Comparison of ENCODE assay signal across 1 cellular context in genomic region chr5:16418471-16418922, GRCh38.
TF ChIP-seq lines count a peak whose summit lies in the region.

No MANE protein-coding gene starts in this region.

TF ChIP-seq in K562, 482 proteins besides CTCF, POLR2A, EP300 and RAD21 (continued from another document and continues in another):
- TF ChIP-seq ZNF699 (CRISPR knock-in tag; IDR thresholded peaks at IDR 0.05; ENCODE audit: insufficient replicate concordance): no peak
- peak; percentile 99 for TF ChIP-seq MTA2 (IDR thresholded peaks at IDR 0.05; ENCODE audit: low read depth)
- TF ChIP-seq NRF1 (conservative IDR thresholded peaks at IDR 0.05 in 1 of 2, IDR thresholded peaks at IDR 0.05 in 1 of 2): peak in 1 of 2 experiments; percentile 36; a peak in 1 of 4 replicates
- no peak for TF ChIP-seq E4F1 (CRISPR knock-in tag; IDR thresholded peaks at IDR 0.05; ENCODE audit: borderline replicate concordance)
- TF ChIP-seq, protein P1, sequence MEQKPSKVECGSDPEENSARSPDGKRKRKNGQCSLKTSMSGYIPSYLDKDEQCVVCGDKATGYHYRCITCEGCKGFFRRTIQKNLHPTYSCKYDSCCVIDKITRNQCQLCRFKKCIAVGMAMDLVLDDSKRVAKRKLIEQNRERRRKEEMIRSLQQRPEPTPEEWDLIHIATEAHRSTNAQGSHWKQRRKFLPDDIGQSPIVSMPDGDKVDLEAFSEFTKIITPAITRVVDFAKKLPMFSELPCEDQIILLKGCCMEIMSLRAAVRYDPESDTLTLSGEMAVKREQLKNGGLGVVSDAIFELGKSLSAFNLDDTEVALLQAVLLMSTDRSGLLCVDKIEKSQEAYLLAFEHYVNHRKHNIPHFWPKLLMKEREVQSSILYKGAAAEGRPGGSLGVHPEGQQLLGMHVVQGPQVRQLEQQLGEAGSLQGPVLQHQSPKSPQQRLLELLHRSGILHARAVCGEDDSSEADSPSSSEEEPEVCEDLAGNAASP (IDR thresholded peaks at IDR 0.05): no peak
- TF ChIP-seq ZNF407 (IDR thresholded peaks at IDR 0.05; ENCODE audit: low read depth): no peak
- peak; percentile 75; the same call in 1 of the 2 replicates for TF ChIP-seq KLF1 (tag; IDR thresholded peaks at IDR 0.05)
- TF ChIP-seq EZH2 (IDR thresholded peaks at IDR 0.05; ENCODE audit: borderline replicate concordance, low read depth, low read length): no peak; the same call in 1 of the 2 replicates
- no peak for TF ChIP-seq ELF1 (tag; IDR thresholded peaks at IDR 0.05)
- no peak for TF ChIP-seq NFIX (CRISPR knock-in tag; IDR thresholded peaks at IDR 0.05; ENCODE audit: low read depth)
- TF ChIP-seq ZNF695 (CRISPR knock-in tag; IDR thresholded peaks at IDR 0.05): no peak
- TF ChIP-seq USF2 (CRISPR knock-in tag; IDR thresholded peaks at IDR 0.05): no peak
- 0 out of 2 replicates have a peak, but pooled peaks have one; percentile 54 for TF ChIP-seq NR4A1 (CRISPR knock-in tag; IDR thresholded peaks at IDR 0.05)
- peak; percentile 97 for TF ChIP-seq NR4A1 (tag; IDR thresholded peaks at IDR 0.05)
- TF ChIP-seq NR2C1 (IDR thresholded peaks at IDR 0.05): peak; percentile 45; the same call in 1 of the 2 replicates
- TF ChIP-seq NR2C1 (tag; IDR thresholded peaks at IDR 0.05): peak; percentile 67
- peak; percentile 75; the same call in 1 of the 2 replicates for TF ChIP-seq TOE1 (IDR thresholded peaks at IDR 0.05; ENCODE audit: borderline replicate concordance)
- no peak for TF ChIP-seq TOE1 (CRISPR knock-in tag; IDR thresholded peaks at IDR 0.05; ENCODE audit: borderline replicate concordance, low read depth)
- TF ChIP-seq, protein P2, sequence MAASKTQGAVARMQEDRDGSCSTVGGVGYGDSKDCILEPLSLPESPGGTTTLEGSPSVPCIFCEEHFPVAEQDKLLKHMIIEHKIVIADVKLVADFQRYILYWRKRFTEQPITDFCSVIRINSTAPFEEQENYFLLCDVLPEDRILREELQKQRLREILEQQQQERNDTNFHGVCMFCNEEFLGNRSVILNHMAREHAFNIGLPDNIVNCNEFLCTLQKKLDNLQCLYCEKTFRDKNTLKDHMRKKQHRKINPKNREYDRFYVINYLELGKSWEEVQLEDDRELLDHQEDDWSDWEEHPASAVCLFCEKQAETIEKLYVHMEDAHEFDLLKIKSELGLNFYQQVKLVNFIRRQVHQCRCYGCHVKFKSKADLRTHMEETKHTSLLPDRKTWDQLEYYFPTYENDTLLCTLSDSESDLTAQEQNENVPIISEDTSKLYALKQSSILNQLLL (CRISPR knock-in tag; IDR thresholded peaks at IDR 0.05; ENCODE audit: borderline replicate concordance): no peak
- no peak for TF ChIP-seq DDX20 (tag; IDR thresholded peaks at IDR 0.05; ENCODE audit: low read depth)
- no peak; the same call in 1 of the 2 replicates for TF ChIP-seq ZNF263 (CRISPR knock-in tag; IDR thresholded peaks at IDR 0.05; ENCODE audit: borderline replicate concordance)
- no peak for TF ChIP-seq ELF2 (CRISPR knock-in tag; IDR thresholded peaks at IDR 0.05)
- no peak for TF ChIP-seq FOS (IDR thresholded peaks at IDR 0.05; ENCODE audit: extremely low read depth, insufficient read length)
- peak; percentile 96 for TF ChIP-seq HLTF (IDR thresholded peaks at IDR 0.05)
- TF ChIP-seq TEAD2 (tag; IDR thresholded peaks at IDR 0.05): peak; percentile 85
- TF ChIP-seq TSHZ1 (CRISPR knock-in tag; IDR thresholded peaks at IDR 0.05): no peak
- TF ChIP-seq KAT2B (IDR thresholded peaks at IDR 0.05; ENCODE audit: low read depth, low read length): no peak
- TF ChIP-seq SREBF2 (CRISPR knock-in tag; IDR thresholded peaks at IDR 0.05): no peak
- TF ChIP-seq, protein P3, sequence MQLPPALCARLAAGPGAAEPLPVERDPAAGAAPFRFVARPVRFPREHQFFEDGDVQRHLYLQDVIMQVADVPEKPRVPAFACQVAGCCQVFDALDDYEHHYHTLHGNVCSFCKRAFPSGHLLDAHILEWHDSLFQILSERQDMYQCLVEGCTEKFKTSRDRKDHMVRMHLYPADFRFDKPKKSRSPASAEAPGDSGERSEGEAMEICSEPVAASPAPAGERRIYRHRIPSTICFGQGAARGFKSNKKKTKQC (CRISPR knock-in tag; IDR thresholded peaks at IDR 0.05): no peak
- TF ChIP-seq, protein P4, sequence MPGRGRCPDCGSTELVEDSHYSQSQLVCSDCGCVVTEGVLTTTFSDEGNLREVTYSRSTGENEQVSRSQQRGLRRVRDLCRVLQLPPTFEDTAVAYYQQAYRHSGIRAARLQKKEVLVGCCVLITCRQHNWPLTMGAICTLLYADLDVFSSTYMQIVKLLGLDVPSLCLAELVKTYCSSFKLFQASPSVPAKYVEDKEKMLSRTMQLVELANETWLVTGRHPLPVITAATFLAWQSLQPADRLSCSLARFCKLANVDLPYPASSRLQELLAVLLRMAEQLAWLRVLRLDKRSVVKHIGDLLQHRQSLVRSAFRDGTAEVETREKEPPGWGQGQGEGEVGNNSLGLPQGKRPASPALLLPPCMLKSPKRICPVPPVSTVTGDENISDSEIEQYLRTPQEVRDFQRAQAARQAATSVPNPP (IDR thresholded peaks at IDR 0.05; ENCODE audit: borderline replicate concordance, insufficient read depth, insufficient read length): no peak
- TF ChIP-seq, protein P5, sequence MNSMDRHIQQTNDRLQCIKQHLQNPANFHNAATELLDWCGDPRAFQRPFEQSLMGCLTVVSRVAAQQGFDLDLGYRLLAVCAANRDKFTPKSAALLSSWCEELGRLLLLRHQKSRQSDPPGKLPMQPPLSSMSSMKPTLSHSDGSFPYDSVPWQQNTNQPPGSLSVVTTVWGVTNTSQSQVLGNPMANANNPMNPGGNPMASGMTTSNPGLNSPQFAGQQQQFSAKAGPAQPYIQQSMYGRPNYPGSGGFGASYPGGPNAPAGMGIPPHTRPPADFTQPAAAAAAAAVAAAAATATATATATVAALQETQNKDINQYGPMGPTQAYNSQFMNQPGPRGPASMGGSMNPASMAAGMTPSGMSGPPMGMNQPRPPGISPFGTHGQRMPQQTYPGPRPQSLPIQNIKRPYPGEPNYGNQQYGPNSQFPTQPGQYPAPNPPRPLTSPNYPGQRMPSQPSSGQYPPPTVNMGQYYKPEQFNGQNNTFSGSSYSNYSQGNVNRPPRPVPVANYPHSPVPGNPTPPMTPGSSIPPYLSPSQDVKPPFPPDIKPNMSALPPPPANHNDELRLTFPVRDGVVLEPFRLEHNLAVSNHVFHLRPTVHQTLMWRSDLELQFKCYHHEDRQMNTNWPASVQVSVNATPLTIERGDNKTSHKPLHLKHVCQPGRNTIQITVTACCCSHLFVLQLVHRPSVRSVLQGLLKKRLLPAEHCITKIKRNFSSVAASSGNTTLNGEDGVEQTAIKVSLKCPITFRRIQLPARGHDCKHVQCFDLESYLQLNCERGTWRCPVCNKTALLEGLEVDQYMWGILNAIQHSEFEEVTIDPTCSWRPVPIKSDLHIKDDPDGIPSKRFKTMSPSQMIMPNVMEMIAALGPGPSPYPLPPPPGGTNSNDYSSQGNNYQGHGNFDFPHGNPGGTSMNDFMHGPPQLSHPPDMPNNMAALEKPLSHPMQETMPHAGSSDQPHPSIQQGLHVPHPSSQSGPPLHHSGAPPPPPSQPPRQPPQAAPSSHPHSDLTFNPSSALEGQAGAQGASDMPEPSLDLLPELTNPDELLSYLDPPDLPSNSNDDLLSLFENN (IDR thresholded peaks at IDR 0.05; ENCODE audit: low read depth in 2 of 2, low read length in 2 of 2): peak in 1 of 2 experiments; percentile 94; a peak in 2 of 4 replicates
- no peak for TF ChIP-seq MCM2 (IDR thresholded peaks at IDR 0.05; ENCODE audit: low read depth)
- peak; percentile 53 for TF ChIP-seq ZFP36 (IDR thresholded peaks at IDR 0.05; ENCODE audit: low read depth, low read length, partially characterized antibody)
- no peak for TF ChIP-seq ZNF551 (CRISPR knock-in tag; IDR thresholded peaks at IDR 0.05)
- peak; percentile 79; the same call in 1 of the 2 replicates for TF ChIP-seq RUNX1 (IDR thresholded peaks at IDR 0.05; ENCODE audit: low read depth)
- TF ChIP-seq GTF2A2 (tag; IDR thresholded peaks at IDR 0.05): no peak
